In genomic region chr17:45162022-45162687, GRCh38 we compare ENCODE assay signal across 8 cellular contexts. TPM values are rescaled to one million over a fixed set of nuclear protein-coding genes. Genes with fewer than 3 reads are reported as not detected.
A peak's percentile ranks its signal among the peaks of the same experiment; 100 is the strongest.
DNase-seq lines count a peak whose midpoint lies in the region; ATAC-seq and TF ChIP-seq lines count a peak whose summit lies in the region.

No MANE protein-coding gene starts in this region.

- H3K27ac ChIP-seq in WERI-Rb-1 (peak overlapping the region; percentile 58), gastroesophageal sphincter (peak overlapping the region; percentile 0 to 100 (median 90)), psoas muscle (peak overlapping the region; percentile 100)

- H3K36me3 ChIP-seq in WERI-Rb-1 (peaks cover 5% of the 10 kb centered on the region), gastroesophageal sphincter (no peaks in the 10 kb centered on the region), psoas muscle (ENCODE audit: insufficient read depth in 1 of 2, low read depth in 1 of 2) (peaks cover 0 to 37% of the 10 kb centered on the region in 2 donors)

- H3K4me3 ChIP-seq in GM12865 (ENCODE audit: low read depth, low read length) (peak overlapping the region; percentile 73), WERI-Rb-1 (ENCODE audit: low read depth, low read length) (peak overlapping the region; percentile 22), gastroesophageal sphincter (peak overlapping the region in 1 of 2 donors; percentile 95), psoas muscle (peak overlapping the region; percentile 82)

- H3K9me3 ChIP-seq in WERI-Rb-1 (ENCODE audit: severe bottlenecking) (no peaks in the 10 kb centered on the region), gastroesophageal sphincter (no peaks in the 10 kb centered on the region), psoas muscle (no peaks in the 10 kb centered on the region)

- H3K4me1 ChIP-seq in gastroesophageal sphincter: peaks cover 0 to 42% (median 34%) of the 10 kb centered on the region in 3 donors
- peaks cover 39% of the 10 kb centered on the region for H3K4me1 ChIP-seq in psoas muscle

- intact Hi-C loops in psoas muscle (cut with DNase I): no loop called here

- TF ChIP-seq EP300 in gastroesophageal sphincter (IDR thresholded peaks at IDR 0.05): no peak

- DNase-seq in GM12865 (ENCODE audit: low read depth) (no peak), WERI-Rb-1 (no peak), psoas muscle (peak in 1 of 2 donors; percentile 58), NCI-H1105 treated with DMSO at 0.1 percent for 48 hours (lab: John Stamatoyannopoulos, UW) (no peak)
- DNase-seq in stimulated activated CD8-positive, alpha-beta memory T cell treated with anti-CD3 and anti-CD28 coated beads, Interleukin-4, amount 100 ng/mL, for 48 hours: no peak
- no peak for DNase-seq in activated effector memory CD4-positive, alpha-beta T cell treated with Interleukin-2 at 50 U/mL for 16 hours
- no peak for DNase-seq in stimulated activated CD4-positive, alpha-beta T cell treated with anti-CD3 and anti-CD28 coated beads, Interleukin-2, amount 100 ng/mL, for 48 hours

- TF ChIP-seq POLR2A in gastroesophageal sphincter (IDR thresholded peaks at IDR 0.05): no peak

- TF ChIP-seq CTCF in GM12865 (IDR thresholded peaks at IDR 0.05; ENCODE audit: insufficient read depth, low read depth, low read length, missing control alignments) (no peak), WERI-Rb-1 (IDR thresholded peaks at IDR 0.05; ENCODE audit: low read depth, low read length) (no peak), gastroesophageal sphincter (IDR thresholded peaks at IDR 0.05) (no peak), psoas muscle (IDR thresholded peaks at IDR 0.05) (no peak)

- H3K27me3 ChIP-seq in WERI-Rb-1 (ENCODE audit: insufficient read depth, low read depth, severe bottlenecking) (no peaks in the 10 kb centered on the region), gastroesophageal sphincter (no peaks in the 10 kb centered on the region), psoas muscle (ENCODE audit: insufficient read depth in 3 of 3, low read length in 2 of 3) (no peaks in the 10 kb centered on the region)

- no peak for ATAC-seq in gastroesophageal sphincter
- ATAC-seq in psoas muscle: no peak

- WGBS in gastroesophageal sphincter (ENCODE audit: low coverage in 1 of 2), 2 donors: 0% methylated on average over 1 of the region's 9 CpGs; no CpG with 5 or more reads in 1 of the 2 donors
- WGBS in psoas muscle, 3 donors: 43 to 53% (median 47%) methylated on average over 9 of the region's 9 CpGs

RNA-seq across cellular contexts. Expression of gene HEXIM2, which starts 0.5 kb away (rescaled TPM):
- 10 to 100 TPM in 1 of 4 donors, 1 to 10 TPM in 3; 3.8 to 11.1 (median 8.6) TPM for total RNA-seq in gastroesophageal sphincter
- total RNA-seq in psoas muscle: 10 to 100 TPM; 13.7 to 47.1 (median 33.4) TPM
- polyA plus RNA-seq in psoas muscle: 10 to 100 TPM in 2 of 3 donors, 1 to 10 TPM in 1; 8.2 to 69.5 (median 62.7) TPM

RNA-seq across cellular contexts. Expression of gene HEXIM1, which starts 13.9 kb away (rescaled TPM):
- total RNA-seq in gastroesophageal sphincter (10 to 100 TPM; 48.3 to 56.3 (median 53.8) TPM), psoas muscle (10 to 100 TPM; 21.3 to 52.2 (median 31.5) TPM)
- 100 to 1,000 TPM in 1 of 3 donors, 10 to 100 TPM in 1, 1 to 10 TPM in 1; 9.5 to 127 (median 22.0) TPM for polyA plus RNA-seq in psoas muscle

RNA-seq across cellular contexts. Expression of gene ACBD4, which starts 26.7 kb away (rescaled TPM):
- total RNA-seq in gastroesophageal sphincter: 10 to 100 TPM; 15.0 to 28.8 (median 23.5) TPM
- 1 to 10 TPM; 3.9 to 8.2 (median 5.1) TPM for total RNA-seq in psoas muscle
- 1 to 10 TPM; 2.7 to 5.2 (median 4.4) TPM for polyA plus RNA-seq in psoas muscle

RNA-seq across cellular contexts. Expression of gene PLCD3, which starts 29.8 kb away (rescaled TPM):
- total RNA-seq in gastroesophageal sphincter (100 to 1,000 TPM in 2 of 4 donors, 10 to 100 TPM in 2; 50.4 to 147 (median 81.8) TPM), psoas muscle (100 to 1,000 TPM in 2 of 4 donors, 10 to 100 TPM in 2; 69.8 to 217 (median 122) TPM)
- 100 to 1,000 TPM in 2 of 3 donors, 10 to 100 TPM in 1; 57.0 to 171 (median 170) TPM for polyA plus RNA-seq in psoas muscle

RNA-seq across cellular contexts. Expression of gene FMNL1, which starts 59.5 kb away (rescaled TPM):
- total RNA-seq in gastroesophageal sphincter (10 to 100 TPM; 12.0 to 21.9 (median 14.9) TPM), psoas muscle (1 to 10 TPM; 5.4 to 6.5 (median 6.0) TPM)
- 1 to 10 TPM; 1.8 to 2.4 (median 2.3) TPM for polyA plus RNA-seq in psoas muscle
